ENCODE assay signal across 9 cellular contexts in the genomic region with DNA sequence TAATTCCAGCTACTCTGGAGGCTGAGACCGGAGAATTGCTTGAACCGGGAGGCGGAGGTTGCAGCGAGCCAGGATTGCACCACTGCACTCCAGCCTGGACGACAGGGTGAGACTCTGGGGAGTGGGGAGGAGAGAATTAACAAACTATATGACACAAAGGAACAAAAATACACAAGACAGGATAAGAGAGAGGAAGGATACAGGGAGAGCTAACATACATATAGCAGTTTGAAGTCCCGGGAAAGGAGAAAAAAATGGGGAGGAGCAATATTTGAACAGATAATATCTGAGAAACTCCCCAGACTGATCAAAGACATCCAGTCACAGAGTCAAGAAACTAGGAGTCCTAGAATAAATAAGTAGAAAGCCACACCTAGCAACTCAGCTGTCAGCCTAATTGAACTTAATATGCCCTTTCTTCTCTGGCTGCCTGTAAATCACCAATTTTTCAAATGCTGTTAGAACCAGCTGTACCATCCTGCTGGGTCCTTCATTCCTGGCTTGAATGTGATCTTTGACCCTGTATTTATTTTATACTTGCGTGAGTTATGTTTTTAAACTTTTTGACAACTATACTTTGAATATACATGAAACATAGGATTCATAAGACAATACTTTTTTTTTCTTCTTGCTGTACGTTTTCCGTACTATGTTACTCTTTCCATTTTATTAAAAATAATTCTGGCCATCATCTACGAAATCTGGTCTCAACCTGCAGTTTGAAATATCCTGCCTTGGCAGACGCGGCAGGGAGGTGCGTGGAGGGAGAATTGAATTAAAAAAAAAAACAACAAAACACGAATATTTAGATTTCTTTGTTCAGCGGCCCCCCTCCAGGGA. TPM values are rescaled to one million over a fixed set of nuclear protein-coding genes. Genes with fewer than 3 reads are reported as not detected.
DNase-seq lines count a peak whose midpoint lies in the region; ATAC-seq and TF ChIP-seq lines count a peak whose summit lies in the region.
"Had no signal": no experiment of that assay in that cellular context is flagged by ENCODE, and none has a peak within 500 bp of the region (broad histone marks: within the 10 kb centered on the region; RNA-seq: fewer than 3 reads in every experiment).

No MANE protein-coding gene starts in this region.

- H3F3A ChIP-seq in smooth muscle cell (ENCODE audit: low read depth): no peaks in the 10 kb centered on the region

- intact Hi-C loops in body of pancreas (cut with DNase I) (no loop called here), left colon (cut with DNase I, micrococcal nuclease) (no loop called here)

- TF ChIP-seq POLR2A in body of pancreas (IDR thresholded peaks at IDR 0.05): no peak

- peak overlapping the region; percentile 94 for H3K4me2 ChIP-seq in smooth muscle cell

- H3K27me3 Mint-ChIP-seq in activated naive CD4-positive, alpha-beta T cell treated with anti-CD3 and anti-CD28 coated beads, Interleukin-2, amount 10 ng/mL, durations not matched to agents 7 days and 5 days: peaks cover 61% of the 10 kb centered on the region

- H4K20me1 ChIP-seq in smooth muscle cell (ENCODE audit: low read depth): no peaks in the 10 kb centered on the region

- no peak for TF ChIP-seq CTCF in body of pancreas (IDR thresholded peaks at IDR 0.05)
- TF ChIP-seq CTCF in smooth muscle cell (IDR thresholded peaks at IDR 0.05; ENCODE audit: borderline replicate concordance, insufficient read depth, poor library complexity, severe bottlenecking): no peak
- TF ChIP-seq CTCF in GM10266 (IDR thresholded peaks at IDR 0.05; ENCODE audit: control insufficient read depth, insufficient read depth, low read depth, missing control alignments): no peak

- H3K27ac ChIP-seq in HUES64 (ENCODE audit: low read depth, low read length) (no peak overlapping the region), body of pancreas (peak overlapping the region in 3 of 4 donors; percentile 46 to 62 (median 56)), smooth muscle cell (ENCODE audit: low read depth) (peak overlapping the region; percentile 23)

- H3K36me3 ChIP-seq in HUES64 (ENCODE audit: insufficient read depth, low read length) (no peaks in the 10 kb centered on the region), body of pancreas (replicated peaks in 1 of 2; ENCODE audit: insufficient read depth in 1 of 2, low read depth in 2 of 2) (no peaks in the 10 kb centered on the region), smooth muscle cell (ENCODE audit: low read depth) (no peaks in the 10 kb centered on the region)

- no peak overlapping the region for H3K4me3 Mint-ChIP-seq in activated naive CD4-positive, alpha-beta T cell treated with anti-CD3 and anti-CD28 coated beads, Interleukin-2, amount 10 ng/mL, durations not matched to agents 7 days and 5 days

- ATAC-seq in body of pancreas (peak; percentile 36), left colon (peak; percentile 25), GM19351 (IDR thresholded peaks at IDR 0.05; ENCODE audit: unreplicated experiment) (no peak), HG03108 (IDR thresholded peaks at IDR 0.05; ENCODE audit: unreplicated experiment) (no peak)

- H3K27ac Mint-ChIP-seq in activated naive CD4-positive, alpha-beta T cell treated with anti-CD3 and anti-CD28 coated beads, Interleukin-2, amount 10 ng/mL, durations not matched to agents 7 days and 5 days: no peak overlapping the region

- H3K4me1 ChIP-seq in HUES64 (ENCODE audit: insufficient read depth, low read length) (peaks cover 6% of the 10 kb centered on the region), body of pancreas (peaks cover 24% of the 10 kb centered on the region), smooth muscle cell (ENCODE audit: low read depth) (peaks cover 5% of the 10 kb centered on the region)

- 62% methylated on average over 10 of the region's 15 CpGs for WGBS in HUES64
- WGBS in body of pancreas, 2 donors: 39 to 40% methylated on average over 15 of the region's 15 CpGs
- WGBS in smooth muscle cell (ENCODE audit: low lambda C conversion rate): 52% methylated on average over 15 of the region's 15 CpGs

- H3K27me3 ChIP-seq in HUES64 (ENCODE audit: insufficient read depth, low read length) (peaks cover 37% of the 10 kb centered on the region), body of pancreas (no peaks in the 10 kb centered on the region), smooth muscle cell (ENCODE audit: low read depth) (no peaks in the 10 kb centered on the region)

- 0 out of 2 replicates have a peak, but pooled peaks cover 1% of the 10 kb centered on the region for H3K9me3 ChIP-seq in HUES64 (ENCODE audit: insufficient read depth, low read depth, low read length)
- no peaks in the 10 kb centered on the region for H3K9me3 ChIP-seq in body of pancreas
- no peaks in the 10 kb centered on the region for H3K9me3 ChIP-seq in smooth muscle cell (replicated peaks; ENCODE audit: low read depth)

- H3K9ac ChIP-seq in HUES64 (ENCODE audit: low read depth, low read length) (peak overlapping the region; percentile 83), smooth muscle cell (ENCODE audit: low read depth) (peak overlapping the region; percentile 75)

- DNase-seq in body of pancreas (no peak), left colon (no peak), smooth muscle cell (lab: John Stamatoyannopoulos, UW; ENCODE audit: unreplicated experiment) (no peak), GM10266 (ENCODE audit: extremely low spot score) (no peak)
- DNase-seq in activated naive CD4-positive, alpha-beta T cell treated with anti-CD3 and anti-CD28 coated beads, Interleukin-2, amount 10 ng/mL, durations not matched to agents 7 days and 5 days: no peak
- DNase-seq: NCI-H2029 had no signal

- H3K4me1 Mint-ChIP-seq in activated naive CD4-positive, alpha-beta T cell treated with anti-CD3 and anti-CD28 coated beads, Interleukin-2, amount 10 ng/mL, durations not matched to agents 7 days and 5 days: peaks cover 4% of the 10 kb centered on the region

- peak overlapping the region; percentile 87 for H2AFZ ChIP-seq in smooth muscle cell (ENCODE audit: low read depth)

- CTCF ChIA-PET in activated naive CD4-positive, alpha-beta T cell treated with anti-CD3 and anti-CD28 coated beads, Interleukin-2, amount 10 ng/mL, durations not matched to agents 7 days and 5 days (lab: Charles Lee): interaction anchor here (0.9 kb wide), 1 partner anchor 69 kb away, joined by 3 read pairs; no protein-coding TSS in a partner anchor

- peaks cover 13% of the 10 kb centered on the region for H3K9me3 Mint-ChIP-seq in activated naive CD4-positive, alpha-beta T cell treated with anti-CD3 and anti-CD28 coated beads, Interleukin-2, amount 10 ng/mL, durations not matched to agents 7 days and 5 days

- H3K79me2 ChIP-seq in smooth muscle cell (ENCODE audit: low read depth): peaks cover 5% of the 10 kb centered on the region

- peak overlapping the region; percentile 65 for H3K4me3 ChIP-seq in HUES64 (ENCODE audit: low read length)
- peak overlapping the region; percentile 46 to 47 for H3K4me3 ChIP-seq in body of pancreas
- H3K4me3 ChIP-seq in smooth muscle cell: peak overlapping the region; percentile 68

- peaks cover 3% of the 10 kb centered on the region for H3K36me3 Mint-ChIP-seq in activated naive CD4-positive, alpha-beta T cell treated with anti-CD3 and anti-CD28 coated beads, Interleukin-2, amount 10 ng/mL, durations not matched to agents 7 days and 5 days

RNA-seq across cellular contexts. Expression of a gene that starts 0.9 kb away (rescaled TPM):
- polyA plus RNA-seq in HUES64 (2013, experiment 1 of 2): 2.9 TPM
- 5.3 TPM for polyA plus RNA-seq in HUES64 (2013, experiment 2 of 2)
- total RNA-seq in body of pancreas: 1 to 10 TPM; 9.3 to 9.9 TPM
- 10 to 100 TPM; 28.1 to 52.7 TPM for total RNA-seq in left colon
- total RNA-seq in smooth muscle cell: 9.6 and 11.2 TPM in 2 replicates
- polyA plus RNA-seq in smooth muscle cell: 11.5 and 14.9 TPM in 2 replicates

RNA-seq across cellular contexts. Expression of a gene that starts 50.5 kb away (rescaled TPM):
- not detected for polyA plus RNA-seq in HUES64 (2013, experiment 1 of 2)
- not detected for polyA plus RNA-seq in HUES64 (2013, experiment 2 of 2)
- not detected for total RNA-seq in body of pancreas
- not detected for total RNA-seq in left colon
- total RNA-seq in smooth muscle cell: not detected in 2 replicates
- not detected in 2 replicates for polyA plus RNA-seq in smooth muscle cell

Comparison
In these comparisons a context has a peak if more than half of its experiments do, and no peak if none do; other contexts are left out.
1. ATAC-seq: peak in body of pancreas (single experiment) and left colon (single experiment); none in GM19351 (single experiment) and HG03108 (single experiment).
2. Peak in every context shown above with its lines, with median percentiles within 50 percentile points of each other: H3K4me3 ChIP-seq.